9 cellular contexts compared by ENCODE assay signal in genomic region chr16:15907863-15908478, GRCh38. TPM values are rescaled to one million over a fixed set of nuclear protein-coding genes. Genes with fewer than 3 reads are reported as not detected.
DNase-seq lines count a peak whose midpoint lies in the region; ATAC-seq, FAIRE-seq and TF ChIP-seq lines count a peak whose summit lies in the region.
"Had no signal": no experiment of that assay in that cellular context is flagged by ENCODE, and none has a peak within 500 bp of the region (broad histone marks: within the 10 kb centered on the region; RNA-seq: fewer than 3 reads in every experiment).

No MANE protein-coding gene starts in this region.

- H3K9me3 Mint-ChIP-seq in progenitor cell of endocrine pancreas (ENCODE audit: low read depth), result no peaks in the 10 kb centered on the region

- no peaks in the 10 kb centered on the region for H3K27me3 Mint-ChIP-seq in progenitor cell of endocrine pancreas

- no peaks in the 10 kb centered on the region for H3K4me1 Mint-ChIP-seq in progenitor cell of endocrine pancreas (ENCODE audit: low read depth)

- H3K4me3 Mint-ChIP-seq in progenitor cell of endocrine pancreas (ENCODE audit: low read depth), result no peak overlapping the region

- H3K36me3 Mint-ChIP-seq in progenitor cell of endocrine pancreas (ENCODE audit: insufficient read depth), result no peaks in the 10 kb centered on the region

- H3K4me3 ChIP-seq in choroid plexus epithelial cell (ENCODE audit: low read depth, low read length), result no peak overlapping the region
- H3K4me3 ChIP-seq: BLaER1 had no signal

- TF ChIP-seq CTCF in choroid plexus epithelial cell (conservative IDR thresholded peaks at IDR 0.05; ENCODE audit: low read depth, low read length) (no peak), progenitor cell of endocrine pancreas (IDR thresholded peaks at IDR 0.05; ENCODE audit: unreplicated experiment) (no peak)

- no peak for FAIRE-seq in HTR-8/SVneo (lab: Jason Lieb, UNC)

- peak; percentile 12 for DNase-seq in activated T-cell treated with anti-CD3 and anti-CD28 coated beads for 24 hours (ENCODE audit: low read depth)
- no peak for DNase-seq in activated T-cell treated with anti-CD3 and anti-CD28 coated beads for 4 hours
- peak; percentile 56 for DNase-seq in HTR-8/SVneo (ENCODE audit: insufficient read length, low spot score)
- DNase-seq in SHP77 (lab: John Stamatoyannopoulos, UW), result peak; percentile 13 to 49
- DNase-seq in choroid plexus epithelial cell (ENCODE audit: low read depth), result peak; percentile 56
- peak; percentile 3 for DNase-seq in stimulated activated CD4-positive, alpha-beta T cell treated with anti-CD3 and anti-CD28 coated beads, Interleukin-4, amount 100 ng/mL, for 1 hour
- no peak for DNase-seq in progenitor cell of endocrine pancreas (ENCODE audit: low spot score, unreplicated experiment)

- peak; percentile 95 for ATAC-seq in GM21825 (IDR thresholded peaks at IDR 0.05; ENCODE audit: unreplicated experiment)

- no peak overlapping the region for H3K27ac Mint-ChIP-seq in progenitor cell of endocrine pancreas

RNA-seq across cellular contexts. Expression of gene CEP20, which starts 19.6 kb away (rescaled TPM):
- 20.9 and 23.8 TPM in 2 replicates for total RNA-seq in progenitor cell of endocrine pancreas

RNA-seq across cellular contexts. Expression of gene ABCC1, which starts 41.4 kb away (rescaled TPM):
- total RNA-seq in progenitor cell of endocrine pancreas, result 47.2 and 49.0 TPM in 2 replicates

RNA-seq across cellular contexts. Expression of gene MYH11, which starts 51.1 kb away (rescaled TPM):
- 0.31 TPM in 1 of 2 replicates, not detected in the other for total RNA-seq in progenitor cell of endocrine pancreas

Comparison
In these comparisons a context has a peak if more than half of its experiments do, and no peak if none do; other contexts are left out.
1. DNase-seq: peak in activated T-cell treated with anti-CD3 and anti-CD28 coated beads for 24 hours (single experiment), HTR-8/SVneo (single experiment), SHP77 (2 of 2), choroid plexus epithelial cell (single experiment) and stimulated activated CD4-positive, alpha-beta T cell treated with anti-CD3 and anti-CD28 coated beads, Interleukin-4, amount 100 ng/mL, for 1 hour (single experiment); none in activated T-cell treated with anti-CD3 and anti-CD28 coated beads for 4 hours (single experiment) and progenitor cell of endocrine pancreas (single experiment).